In the genomic region with DNA sequence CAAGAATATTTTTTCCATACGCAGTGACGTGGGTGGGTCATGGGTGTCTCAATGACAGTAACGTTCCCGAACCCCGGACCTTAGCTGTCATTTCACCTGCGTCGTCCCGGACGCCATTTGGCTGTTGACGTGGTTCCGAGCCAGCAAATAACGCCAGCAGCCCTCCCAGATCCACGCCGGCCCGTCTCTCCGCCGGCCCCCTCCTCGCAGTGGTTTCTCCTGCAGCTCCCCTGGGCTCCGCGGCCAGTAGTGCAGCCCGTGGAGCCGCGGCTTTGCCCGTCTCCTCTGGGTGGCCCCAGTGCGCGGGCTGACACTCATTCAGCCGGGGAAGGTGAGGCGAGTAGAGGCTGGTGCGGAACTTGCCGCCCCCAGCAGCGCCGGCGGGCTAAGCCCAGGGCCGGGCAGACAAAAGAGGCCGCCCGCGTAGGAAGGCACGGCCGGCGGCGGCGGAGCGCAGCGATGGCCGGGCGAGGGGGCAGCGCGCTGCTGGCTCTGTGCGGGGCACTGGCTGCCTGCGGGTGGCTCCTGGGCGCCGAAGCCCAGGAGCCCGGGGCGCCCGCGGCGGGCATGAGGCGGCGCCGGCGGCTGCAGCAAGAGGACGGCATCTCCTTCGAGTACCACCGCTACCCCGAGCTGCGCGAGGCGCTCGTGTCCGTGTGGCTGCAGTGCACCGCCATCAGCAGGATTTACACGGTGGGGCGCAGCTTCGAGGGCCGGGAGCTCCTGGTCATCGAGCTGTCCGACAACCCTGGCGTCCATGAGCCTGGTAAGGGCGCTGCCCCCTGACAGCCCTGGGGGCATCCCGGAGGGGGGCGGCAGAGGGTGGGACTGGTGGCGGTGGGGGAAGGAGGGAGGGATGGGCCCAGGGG, we compare ENCODE assay signal across 8 cellular contexts.
A peak's percentile ranks its signal among the peaks of the same experiment; 100 is the strongest.
DNase-seq lines count a peak whose midpoint lies in the region; ATAC-seq and TF ChIP-seq lines count a peak whose summit lies in the region.

CPE (plus strand) TSS at position 246 of the 869 bp plus-strand sequence; CDS start at position 460, 214 bp downstream.

- peak; percentile 63 for ATAC-seq in GM18519 (IDR thresholded peaks at IDR 0.05; ENCODE audit: low FRiP score, unreplicated experiment)
- peak; percentile 88 for ATAC-seq in HG03039 (IDR thresholded peaks at IDR 0.05; ENCODE audit: unreplicated experiment)

- H3K4me3 ChIP-seq in coronary artery: peak within 1 kb of the TSS; percentile 82

- DNase-seq in NCI-H2171 (lab: John Stamatoyannopoulos, UW): peak; percentile 65
- DNase-seq in activated CD4-positive, alpha-beta T cell treated with anti-CD3 and anti-CD28 coated beads, Interleukin-2, amount 50 U/mL, for 1 hour: peak; percentile 51
- peak; percentile 93 for DNase-seq in coronary artery (ENCODE audit: low spot score)
- DNase-seq in kidney tubule cell (ENCODE audit: low spot score): peak; percentile 85
- peak; percentile 45 to 50 for DNase-seq in stimulated activated CD4-positive, alpha-beta T cell treated with anti-CD3 and anti-CD28 coated beads, Interleukin-15, amount 100 ng/mL, for 48 hours (ENCODE audit: low read depth in 2 of 2)
- DNase-seq in AML-193 (lab: John Stamatoyannopoulos, UW): no peak

- TF ChIP-seq CTCF in coronary artery (IDR thresholded peaks at IDR 0.05): peak; percentile 60

- H3K27ac ChIP-seq in coronary artery: peak within 1 kb of the TSS; percentile 77 to 90

Comparison
In these comparisons a context has a peak if more than half of its experiments do, and no peak if none do; other contexts are left out.
1. DNase-seq: peak in NCI-H2171 (single experiment), activated CD4-positive, alpha-beta T cell treated with anti-CD3 and anti-CD28 coated beads, Interleukin-2, amount 50 U/mL, for 1 hour (single experiment), coronary artery (single experiment), kidney tubule cell (single experiment) and stimulated activated CD4-positive, alpha-beta T cell treated with anti-CD3 and anti-CD28 coated beads, Interleukin-15, amount 100 ng/mL, for 48 hours (2 of 2); none in AML-193 (0 of 2).